ENCODE assay signal across 18 cellular contexts in the genomic region with DNA sequence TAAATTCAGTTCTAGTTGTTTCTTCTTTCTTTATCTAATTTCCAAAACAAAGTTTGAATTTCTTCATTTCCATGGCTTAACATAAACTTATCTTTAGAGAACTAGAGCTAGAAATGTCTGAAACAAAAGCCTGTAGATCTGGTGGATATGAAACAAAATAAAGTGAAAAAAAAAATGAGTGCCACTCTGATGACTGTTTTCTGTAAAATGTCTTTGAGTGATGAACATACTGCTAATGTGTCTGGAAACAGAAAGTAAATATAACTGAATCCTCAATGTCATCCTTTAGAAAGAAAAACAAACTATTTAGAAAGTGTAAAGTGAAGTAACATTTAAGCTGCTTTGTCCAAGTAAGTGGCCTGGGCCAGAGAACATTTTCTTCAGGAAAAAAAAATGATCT.
"Had no signal": no experiment of that assay in that cellular context is flagged by ENCODE, and none has a peak within 500 bp of the region (broad histone marks: within the 10 kb centered on the region; RNA-seq: fewer than 3 reads in every experiment).

No MANE protein-coding gene starts in this region.

- H3K27ac Mint-ChIP-seq: activated CD4-positive, alpha-beta memory T cell treated with anti-CD3 and anti-CD28 coated beads for 36 hours; activated naive CD8-positive, alpha-beta T cell treated with anti-CD3 and anti-CD28 coated beads for 36 hours; nephron progenitor cell; stimulated activated naive CD8-positive, alpha-beta T cell treated with anti-CD3 and anti-CD28 coated beads, Interleukin-15, Interleukin-2, amounts not matched to agents 100 ng/mL and 50 ng/mL, for 24 hours had no signal

- H3K9me3 ChIP-seq: testis, upper lobe of right lung had no signal

- H3K36me3 Mint-ChIP-seq: activated CD4-positive, alpha-beta memory T cell treated with anti-CD3 and anti-CD28 coated beads for 36 hours; activated naive CD8-positive, alpha-beta T cell treated with anti-CD3 and anti-CD28 coated beads for 36 hours had no signal

- ATAC-seq: activated T-cell treated with anti-CD3 and anti-CD28 coated beads, Interleukin-2, amount 50 U/mL, for 4 hours; left lobe of liver; sciatic nerve; upper lobe of right lung had no signal

- H3K27ac ChIP-seq: ascending aorta, coronary artery, testis, upper lobe of right lung had no signal

- H3K4me3 Mint-ChIP-seq: activated CD4-positive, alpha-beta memory T cell treated with anti-CD3 and anti-CD28 coated beads for 36 hours; activated naive CD8-positive, alpha-beta T cell treated with anti-CD3 and anti-CD28 coated beads for 36 hours; activated T-cell treated with anti-CD3 and anti-CD28 coated beads, Interleukin-2, amount 50 U/mL, for 4 hours; nephron progenitor cell; stimulated activated naive CD8-positive, alpha-beta T cell treated with anti-CD3 and anti-CD28 coated beads, Interleukin-15, Interleukin-2, amounts not matched to agents 100 ng/mL and 50 ng/mL, for 24 hours had no signal

- H3K4me3 ChIP-seq: ascending aorta, coronary artery, testis, upper lobe of right lung had no signal

- H3K9me3 Mint-ChIP-seq: activated naive CD8-positive, alpha-beta T cell treated with anti-CD3 and anti-CD28 coated beads for 36 hours; nephron progenitor cell had no signal

- H3K27me3 Mint-ChIP-seq: activated CD4-positive, alpha-beta memory T cell treated with anti-CD3 and anti-CD28 coated beads for 36 hours; activated naive CD8-positive, alpha-beta T cell treated with anti-CD3 and anti-CD28 coated beads for 36 hours; stimulated activated naive CD8-positive, alpha-beta T cell treated with anti-CD3 and anti-CD28 coated beads, Interleukin-15, Interleukin-2, amounts not matched to agents 100 ng/mL and 50 ng/mL, for 24 hours had no signal

- DNase-seq: activated CD4-positive, alpha-beta memory T cell treated with anti-CD3 and anti-CD28 coated beads for 36 hours; activated CD4-positive, alpha-beta T cell treated with anti-CD3 and anti-CD28 coated beads for 1 hour; activated gamma-delta T cell treated with Interleukin-2 at 50 U/mL for 16 hours; activated naive CD8-positive, alpha-beta T cell treated with anti-CD3 and anti-CD28 coated beads for 36 hours; activated T-cell treated with anti-CD3 and anti-CD28 coated beads, Interleukin-2, amount 50 U/mL, for 4 hours; effector CD8-positive, alpha-beta T cell; foreskin fibroblast; head of caudate nucleus; islet precursor cell; nephron progenitor cell; stimulated activated CD4-positive, alpha-beta T cell treated with anti-CD3 and anti-CD28 coated beads, Interleukin-4, amount 100 ng/mL, for 24 hours; testis; upper lobe of right lung had no signal

- H3K4me1 ChIP-seq: ascending aorta, testis, upper lobe of right lung had no signal

- H3K27me3 ChIP-seq: ascending aorta, testis, upper lobe of right lung had no signal

- H3K4me1 Mint-ChIP-seq: activated naive CD8-positive, alpha-beta T cell treated with anti-CD3 and anti-CD28 coated beads for 36 hours; nephron progenitor cell had no signal

- H3K36me3 ChIP-seq: ascending aorta, upper lobe of right lung had no signal
